ENCODE assay signal across 9 cellular contexts in the genomic region with DNA sequence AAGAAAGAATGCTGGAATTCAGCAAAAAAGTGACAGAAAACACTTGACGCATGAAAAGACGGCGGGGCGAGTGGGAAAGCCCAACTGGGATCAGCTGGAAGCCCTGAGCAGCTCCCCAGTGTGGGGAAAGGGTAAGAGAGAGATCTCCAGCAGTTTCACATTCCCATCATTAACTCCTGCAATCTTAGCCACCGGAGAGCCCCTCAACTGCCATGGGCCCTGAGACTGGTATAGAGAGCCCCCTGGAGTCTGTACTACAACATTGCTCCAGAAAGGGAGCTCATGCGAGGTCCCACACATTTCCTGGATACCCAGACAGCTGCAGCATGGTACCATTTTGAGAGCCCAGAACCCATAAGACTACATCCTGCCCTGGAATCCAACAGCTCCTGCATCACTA. TPM values are rescaled to one million over a fixed set of nuclear protein-coding genes. Genes with fewer than 3 reads are reported as not detected.
DNase-seq lines count a peak whose midpoint lies in the region; ATAC-seq and TF ChIP-seq lines count a peak whose summit lies in the region.
"Had no signal": no experiment of that assay in that cellular context is flagged by ENCODE, and none has a peak within 500 bp of the region (broad histone marks: within the 10 kb centered on the region; RNA-seq: fewer than 3 reads in every experiment).

No MANE protein-coding gene starts in this region.

- no CpG with 5 or more reads among the region's 6 CpGs for WGBS in iPS DF 6.9 (ENCODE audit: insufficient coverage, insufficient read length)

- H3K36me3 Mint-ChIP-seq in Calu3 (ENCODE audit: insufficient read depth, unreplicated experiment): no peaks in the 10 kb centered on the region

- no peaks in the 10 kb centered on the region for H3K36me3 ChIP-seq in SJCRH30
- no peaks in the 10 kb centered on the region for H3K36me3 ChIP-seq in iPS DF 6.9 (ENCODE audit: control insufficient read depth, insufficient read depth, low read length)

- H3K9me3 ChIP-seq in SJCRH30 (replicated peaks) (no peaks in the 10 kb centered on the region), iPS DF 6.9 (ENCODE audit: control insufficient read depth, insufficient read depth, low read length) (no peaks in the 10 kb centered on the region)

- peaks cover 13% of the 10 kb centered on the region for H3K27me3 Mint-ChIP-seq in Calu3 (ENCODE audit: unreplicated experiment)

- ATAC-seq in HG02759 (IDR thresholded peaks at IDR 0.05; ENCODE audit: unreplicated experiment): peak; percentile 45
- ATAC-seq in GM21390 (IDR thresholded peaks at IDR 0.05; ENCODE audit: unreplicated experiment): no peak
- ATAC-seq in HG03521 (IDR thresholded peaks at IDR 0.05; ENCODE audit: unreplicated experiment): no peak
- ATAC-seq in GM21515 (IDR thresholded peaks at IDR 0.05; ENCODE audit: unreplicated experiment): no peak

- no peaks in the 10 kb centered on the region for H3K4me1 Mint-ChIP-seq in Calu3 (ENCODE audit: low read depth, unreplicated experiment)

- H3K27me3 ChIP-seq in SJCRH30: no peaks in the 10 kb centered on the region; the same call in 1 of the 2 replicates
- H3K27me3 ChIP-seq in iPS DF 6.9 (ENCODE audit: control insufficient read depth, insufficient read depth, low read length): no peaks in the 10 kb centered on the region

- CTCF ChIA-PET in Calu3 (lab: Charles Lee): interaction anchor here (0.6 to 1.4 kb wide), 6 partner anchors 9 to 473 kb away, joined by 3 to 25 read pairs (median 3); a partner anchor contains a TSS

- H3K27ac ChIP-seq in SJCRH30: no peak overlapping the region
- no peak overlapping the region for H3K27ac ChIP-seq in iPS DF 6.9 (ENCODE audit: low read length)

- H3K27ac Mint-ChIP-seq in Calu3 (ENCODE audit: unreplicated experiment): no peak overlapping the region

- intact Hi-C loops in Calu3 (cut with micrococcal nuclease; ENCODE audit: unreplicated experiment): loop anchor here (1.0 to 5.0 kb wide), 2 partner anchors 85 to 601 kb away; no protein-coding TSS in a partner anchor

- no peak overlapping the region for H3K4me3 ChIP-seq in SJCRH30
- no peak overlapping the region for H3K4me3 ChIP-seq in iPS DF 6.9 (ENCODE audit: low read length)

- peaks cover 6% of the 10 kb centered on the region for H3K9me3 Mint-ChIP-seq in Calu3 (ENCODE audit: low read depth, unreplicated experiment)

- BruUV-seq in Calu3 (replicated peaks; lab: Mats Ljungman, UMichigan): no TSS peak

- no peaks in the 10 kb centered on the region for H3K4me1 ChIP-seq in SJCRH30
- no peaks in the 10 kb centered on the region for H3K4me1 ChIP-seq in iPS DF 6.9 (ENCODE audit: control insufficient read depth, insufficient read depth, low read length)

- TF ChIP-seq CTCF in Calu3 (IDR thresholded peaks at IDR 0.05; ENCODE audit: unreplicated experiment): peak; percentile 44

- H3K4me3 Mint-ChIP-seq in Calu3 (ENCODE audit: low read depth, unreplicated experiment): no peak overlapping the region

- peak; percentile 4 for DNase-seq in Calu3
- DNase-seq in SJCRH30: peak; percentile 30 to 59
- peak; percentile 31 for DNase-seq in iPS DF 6.9 (ENCODE audit: low read depth, low spot score)
- no peak for DNase-seq in cerebellar nuclear complex (lab: John Stamatoyannopoulos, UW)

RNA-seq across cellular contexts. Expression of a gene that starts 31.1 kb away (rescaled TPM):
- not detected in 2 replicates for total RNA-seq in Calu3 (2022)
- total RNA-seq in SJCRH30 (2014; rRNA removed; shearing (Covaris generic)): not detected in 2 replicates
- total RNA-seq: renal cortical epithelial cell had no signal

RNA-seq across cellular contexts. Expression of a gene that starts 32.9 kb away (rescaled TPM):
- 2.6 and 7.2 TPM in 2 replicates for total RNA-seq in Calu3 (2022)
- not detected in 2 replicates for total RNA-seq in SJCRH30 (2014; rRNA removed; shearing (Covaris generic))

RNA-seq across cellular contexts. Expression of a gene that starts 44.7 kb away (rescaled TPM):
- total RNA-seq in Calu3 (2022): 22.0 and 31.5 TPM in 2 replicates
- total RNA-seq in SJCRH30 (2014; rRNA removed; shearing (Covaris generic)): not detected in 2 replicates

Comparison
In these comparisons a context has a peak if more than half of its experiments do, and no peak if none do; other contexts are left out.
1. DNase-seq: peak in Calu3 (single experiment), SJCRH30 (2 of 2) and iPS DF 6.9 (single experiment); none in cerebellar nuclear complex (0 of 2).
2. RNA of a gene that starts 44.7 kb away (total RNA-seq): 22.0 to 31.5 TPM in Calu3; not detected in SJCRH30; every median in the first group is over 10 times any median in the second.